ENCODE assay signal across 10 cellular contexts in genomic region chrX:110853610-110854009, GRCh38. TPM values are rescaled to one million over a fixed set of nuclear protein-coding genes. Genes with fewer than 3 reads are reported as not detected.
DNase-seq lines count a peak whose midpoint lies in the region; ATAC-seq and TF ChIP-seq lines count a peak whose summit lies in the region.
"Had no signal": no experiment of that assay in that cellular context is flagged by ENCODE, and none has a peak within 500 bp of the region (broad histone marks: within the 10 kb centered on the region; RNA-seq: fewer than 3 reads in every experiment).

No MANE protein-coding gene starts in this region.

- H3K36me3 Mint-ChIP-seq in brain: no peaks in the 10 kb centered on the region
- H3K36me3 Mint-ChIP-seq: CD4-positive, CD25-positive, alpha-beta regulatory T cell had no signal

- no peak overlapping the region for H3K4me3 Mint-ChIP-seq in brain
- H3K4me3 Mint-ChIP-seq: CD4-positive, CD25-positive, alpha-beta regulatory T cell had no signal

- peak; percentile 34 for DNase-seq in NOMO-1 treated with DMSO at 0.1 percent for 48 hours (lab: John Stamatoyannopoulos, UW; ENCODE audit: unreplicated experiment)
- no peak for DNase-seq in NOMO-1 treated with dmso at 0.1 percent for 144 hours (lab: John Stamatoyannopoulos, UW; ENCODE audit: unreplicated experiment)
- peak; percentile 2 for DNase-seq in NCI-H1417 treated with DMSO at 0.1 percent for 48 hours (lab: John Stamatoyannopoulos, UW)
- peak; percentile 41 for DNase-seq in myocyte (ENCODE audit: low read depth)
- DNase-seq in DMS114 treated with DMSO at 0.1 percent for 48 hours (lab: John Stamatoyannopoulos, UW; ENCODE audit: unreplicated experiment): no peak
- DNase-seq: CD4-positive, CD25-positive, alpha-beta regulatory T cell had no signal

- peaks cover 17% of the 10 kb centered on the region for H3K4me1 Mint-ChIP-seq in brain
- H3K4me1 Mint-ChIP-seq: CD4-positive, CD25-positive, alpha-beta regulatory T cell had no signal

- no peak for ATAC-seq in HG03354 (IDR thresholded peaks at IDR 0.05; ENCODE audit: poor library complexity, severe bottlenecking, unreplicated experiment)
- ATAC-seq in GM18870 (IDR thresholded peaks at IDR 0.05; ENCODE audit: unreplicated experiment): no peak

- peak overlapping the region; percentile 50 to 84 (median 77) for H3K27ac Mint-ChIP-seq in brain
- H3K27ac Mint-ChIP-seq: CD4-positive, CD25-positive, alpha-beta regulatory T cell had no signal

- H3K9me3 Mint-ChIP-seq in brain: peaks cover 0 to 5% (median 2%) of the 10 kb centered on the region in 5 experiments
- H3K9me3 Mint-ChIP-seq: CD4-positive, CD25-positive, alpha-beta regulatory T cell had no signal

- no peaks in the 10 kb centered on the region for H3K27me3 Mint-ChIP-seq in brain
- H3K27me3 Mint-ChIP-seq: CD4-positive, CD25-positive, alpha-beta regulatory T cell had no signal

- TF ChIP-seq CTCF in brain (conservative IDR thresholded peaks at IDR 0.05): peak; percentile 65 to 77

RNA-seq across cellular contexts. Expression of gene CHRDL1, which starts 58.0 kb away (rescaled TPM):
- polyA plus RNA-seq in brain (ENCODE audit: insufficient read depth, low read depth, low replicate concordance): 5.7 TPM
- not detected in 2 replicates for total RNA-seq in myocyte
- not detected for polyA plus RNA-seq in myocyte (2012)
- total RNA-seq: CD4-positive, CD25-positive, alpha-beta regulatory T cell; T-helper 1 cell treated with Interleukin-12 subunit alpha and Interleukin-12 subunit beta and Interleukin-4 antibody, amounts not matched to agents 30 ng/mL and 1 ng/mL, for 36 hours had no signal
- polyA plus RNA-seq: CD4-positive, CD25-positive, alpha-beta regulatory T cell had no signal

Comparison
In these comparisons a context has a peak if more than half of its experiments do, and no peak if none do; other contexts are left out.
1. DNase-seq: peak in NOMO-1 treated with DMSO at 0.1 percent for 48 hours (single experiment), NCI-H1417 treated with DMSO at 0.1 percent for 48 hours (single experiment) and myocyte (single experiment); none in NOMO-1 treated with dmso at 0.1 percent for 144 hours (single experiment) and DMS114 treated with DMSO at 0.1 percent for 48 hours (single experiment).